ENCODE assay signal across 8 cellular contexts in genomic region chr20:3767434-3768341, GRCh38. TPM values are rescaled to one million over a fixed set of nuclear protein-coding genes. Genes with fewer than 3 reads are reported as not detected.
DNase-seq lines count a peak whose midpoint lies in the region; ATAC-seq, FAIRE-seq and TF ChIP-seq lines count a peak whose summit lies in the region.

ADISSP (minus strand) TSS chr20:3767753; CDS start chr20:3760100, 7,653 bp downstream.

- H3K9me2 ChIP-seq in DOHH2 (replicated peaks; ENCODE audit: control insufficient read depth, low read length) = no peaks in the 10 kb centered on the region

- peak; percentile 67 for FAIRE-seq in RCC 7860 (lab: Jason Lieb, UNC)

- peak within 1 kb of the TSS; percentile 53 for H3K9ac ChIP-seq in muscle layer of colon (ENCODE audit: low read length)

- H3K4me1 ChIP-seq in DOHH2 (ENCODE audit: control insufficient read depth, low read length) = peaks cover 29% of the 10 kb centered on the region
- H3K4me1 ChIP-seq in muscle layer of colon (ENCODE audit: insufficient read depth, low read length) = peaks cover 43% of the 10 kb centered on the region

- H3K27me3 ChIP-seq in DOHH2 (ENCODE audit: control insufficient read depth, low read length) = no peaks in the 10 kb centered on the region
- H3K27me3 ChIP-seq in muscle layer of colon (ENCODE audit: control insufficient read depth in 1 of 2, insufficient read depth in 2 of 2, low read length in 2 of 2) = no peaks in the 10 kb centered on the region

- H3K4me3 ChIP-seq in DOHH2 (ENCODE audit: low read length) = peak within 1 kb of the TSS; percentile 99
- H3K4me3 ChIP-seq in muscle layer of colon (ENCODE audit: low read depth in 1 of 2, low read length in 2 of 2) = peak within 1 kb of the TSS; percentile 52 to 82

- H3K4me2 ChIP-seq in DOHH2 (ENCODE audit: low read length) = peak within 1 kb of the TSS; percentile 100

- peaks cover 36% of the 10 kb centered on the region for H3K4me1 Mint-ChIP-seq in activated T-cell treated with anti-CD3 and anti-CD28 coated beads, Interleukin-2, amount 50 U/mL, for 72 hours (ENCODE audit: low read depth)

- DNase-seq in RCC 7860 (ENCODE audit: low spot score) = peak; percentile 95
- peak; percentile 99 for DNase-seq in activated T-cell treated with anti-CD3 and anti-CD28 coated beads, Interleukin-2, amount 50 U/mL, for 72 hours
- DNase-seq in stimulated activated CD8-positive, alpha-beta memory T cell treated with anti-CD3 and anti-CD28 coated beads, Interleukin-7, amount 100 ng/mL, for 24 hours (ENCODE audit: low read depth) = peak; percentile 90

- peaks cover 0 to 1% of the 10 kb centered on the region in 2 donors for H3K36me3 Mint-ChIP-seq in activated T-cell treated with anti-CD3 and anti-CD28 coated beads, Interleukin-2, amount 50 U/mL, for 72 hours (ENCODE audit: insufficient read depth in 2 of 2)

- TF ChIP-seq CTCF in DOHH2 (IDR thresholded peaks at IDR 0.05; ENCODE audit: low read depth, low read length, poor library complexity, severe bottlenecking) = peak; percentile 48

- ATAC-seq in GM21786 (IDR thresholded peaks at IDR 0.05; ENCODE audit: unreplicated experiment) (peak; percentile 95), esophagus mucosa (peak; percentile 97)
- peak; percentile 92 for ATAC-seq in activated T-cell treated with anti-CD3 and anti-CD28 coated beads, Interleukin-2, amount 50 U/mL, for 72 hours (replicated peaks in 1 of 2)

- H3K9me3 Mint-ChIP-seq in activated T-cell treated with anti-CD3 and anti-CD28 coated beads, Interleukin-2, amount 50 U/mL, for 72 hours = no peaks in the 10 kb centered on the region

- H3K27ac Mint-ChIP-seq in activated T-cell treated with anti-CD3 and anti-CD28 coated beads, Interleukin-2, amount 50 U/mL, for 72 hours = peak within 1 kb of the TSS; percentile 74

- peak within 1 kb of the TSS; percentile 93 to 94 for H3K4me3 Mint-ChIP-seq in activated T-cell treated with anti-CD3 and anti-CD28 coated beads, Interleukin-2, amount 50 U/mL, for 72 hours

- peaks cover 5% of the 10 kb centered on the region for H3F3A ChIP-seq in DOHH2 (ENCODE audit: control insufficient read depth, insufficient read depth)

- H3K36me3 ChIP-seq in DOHH2 (ENCODE audit: control insufficient read depth, low read length) (peaks cover 6% of the 10 kb centered on the region), KOPT-K1 (ENCODE audit: insufficient read depth, low read length) (peaks cover 7% of the 10 kb centered on the region; the same call in 1 of the 2 replicates), muscle layer of colon (ENCODE audit: insufficient read depth, low read length) (no peaks in the 10 kb centered on the region)

- no peaks in the 10 kb centered on the region for H3K27me3 Mint-ChIP-seq in activated T-cell treated with anti-CD3 and anti-CD28 coated beads, Interleukin-2, amount 50 U/mL, for 72 hours (ENCODE audit: low read depth)

- no peaks in the 10 kb centered on the region for H3K9me3 ChIP-seq in DOHH2 (ENCODE audit: control insufficient read depth, insufficient read depth, low read length)
- H3K9me3 ChIP-seq in KOPT-K1 (ENCODE audit: insufficient read depth, low read length, poor library complexity, severe bottlenecking) = no peaks in the 10 kb centered on the region
- H3K9me3 ChIP-seq in muscle layer of colon (ENCODE audit: low read length) = no peaks in the 10 kb centered on the region

- peaks cover 42% of the 10 kb centered on the region for H3K79me2 ChIP-seq in DOHH2 (ENCODE audit: control insufficient read depth, low read length)

- H3K27ac ChIP-seq in DOHH2 (ENCODE audit: low read depth, low read length) (peak within 1 kb of the TSS; percentile 47), KOPT-K1 (ENCODE audit: low read depth, low read length, poor library complexity, severe bottlenecking) (peak within 1 kb of the TSS; percentile 82), muscle layer of colon (ENCODE audit: low read depth, low read length) (peak within 1 kb of the TSS; percentile 91)

- peaks cover 8% of the 10 kb centered on the region; the same call in 1 of the 2 replicates for H4K20me1 ChIP-seq in DOHH2 (ENCODE audit: control insufficient read depth, insufficient read depth, low read depth, low read length)

RNA-seq across cellular contexts. Expression of gene ADISSP, which starts in this region (rescaled TPM):
- 10 to 100 TPM; 26.3 to 35.8 TPM for total RNA-seq in activated T-cell treated with anti-CD3 and anti-CD28 coated beads, Interleukin-2, amount 50 U/mL, for 72 hours
- 29.1 TPM for total RNA-seq in esophagus mucosa

Comparison
In these comparisons a context has a peak if more than half of its experiments do, and no peak if none do; other contexts are left out.
1. Peak in every context shown above with its lines: DNase-seq, ATAC-seq, H3K4me3 ChIP-seq and H3K27ac ChIP-seq.